In genomic region chr1:36306210-36306901, GRCh38 we compare ENCODE assay signal across 8 cellular contexts.
DNase-seq lines count a peak whose midpoint lies in the region; ATAC-seq and TF ChIP-seq lines count a peak whose summit lies in the region.

SH3D21 (plus strand) TSS chr1:36306368; CDS start chr1:36306421, 53 bp downstream.

- TF ChIP-seq CTCF in RWPE1 (conservative IDR thresholded peaks at IDR 0.05; ENCODE audit: low read depth) (peak; percentile 19; the same call in 1 of the 2 replicates), astrocyte of the spinal cord (IDR thresholded peaks at IDR 0.05; ENCODE audit: low read depth, low read length) (peak; percentile 34)

- CTCF ChIA-PET in RWPE1 (lab: Yijun Ruan, JAX), result interaction anchor here (0.6 to 1.4 kb wide), 4 partner anchors 13 to 164 kb away, joined by 3 to 8 read pairs (median 4); no protein-coding TSS in a partner anchor

- ATAC-seq in GM19395 (IDR thresholded peaks at IDR 0.05; ENCODE audit: unreplicated experiment) (peak; percentile 42), HG03432 (IDR thresholded peaks at IDR 0.05; ENCODE audit: unreplicated experiment) (peak; percentile 40)

- H3K27ac ChIP-seq in RWPE1, result peak within 1 kb of the TSS; percentile 91

- peak within 1 kb of the TSS; percentile 66 for H3K4me3 ChIP-seq in astrocyte of the spinal cord (ENCODE audit: low read depth, low read length)

- POLR2A ChIA-PET in RWPE1 (lab: Yijun Ruan, JAX; ENCODE audit: low non-redundant PET), result interaction anchor here (0.7 to 1.1 kb wide), 2 partner anchors 21 to 106 kb away, joined by 3 to 4 read pairs; no protein-coding TSS in a partner anchor

- peak; percentile 83 for DNase-seq in COLO668 (lab: John Stamatoyannopoulos, UW; ENCODE audit: unreplicated experiment)
- peak; percentile 71 for DNase-seq in RWPE1 (ENCODE audit: low spot score)
- peak; percentile 22 for DNase-seq in astrocyte of the spinal cord (ENCODE audit: low read depth, low spot score)
- DNase-seq in islet precursor cell, result peak; percentile 87
- peak; percentile 44 to 48 for DNase-seq in stimulated activated CD4-positive, alpha-beta T cell treated with anti-CD3 and anti-CD28 coated beads, Interleukin-4, amount 100 ng/mL, for 4 hours
- DNase-seq in NOMO-1 (lab: John Stamatoyannopoulos, UW; ENCODE audit: unreplicated experiment in 2 of 2), result no peak

- in situ Hi-C loops in astrocyte of the spinal cord (cut with HindIII; ENCODE audit: low sequenced_read_pairs), result no loop called here

Comparison
In these comparisons a context has a peak if more than half of its experiments do, and no peak if none do; other contexts are left out.
1. DNase-seq: peak in COLO668 (single experiment), RWPE1 (single experiment), astrocyte of the spinal cord (single experiment), islet precursor cell (single experiment) and stimulated activated CD4-positive, alpha-beta T cell treated with anti-CD3 and anti-CD28 coated beads, Interleukin-4, amount 100 ng/mL, for 4 hours (2 of 2); none in NOMO-1 (0 of 2).